ENCODE assay signal across 9 cellular contexts in genomic region chr10:91672021-91672608, GRCh38. TPM values are rescaled to one million over a fixed set of nuclear protein-coding genes. Genes with fewer than 3 reads are reported as not detected.
DNase-seq lines count a peak whose midpoint lies in the region; ATAC-seq, FAIRE-seq and TF ChIP-seq lines count a peak whose summit lies in the region.
"Had no signal": no experiment of that assay in that cellular context is flagged by ENCODE, and none has a peak within 500 bp of the region (broad histone marks: within the 10 kb centered on the region; RNA-seq: fewer than 3 reads in every experiment).

No MANE protein-coding gene starts in this region.

- ATAC-seq in foreskin keratinocyte (peak; percentile 88), HG03469 (IDR thresholded peaks at IDR 0.05; ENCODE audit: unreplicated experiment) (no peak)

- DNase-seq in AG10803 (ENCODE audit: low read depth) (peak; percentile 63), HT1080 (ENCODE audit: low read depth) (peak; percentile 86), SK-N-DZ (ENCODE audit: low spot score) (peak; percentile 88), foreskin keratinocyte (peak; percentile 50 to 82), small intestine (no peak), HPDE6-E6E7 (ENCODE audit: extremely low spot score) (no peak), inferior parietal cortex (ENCODE audit: extremely low spot score) (no peak)
- DNase-seq: aorta had no signal

- H3K4me3 ChIP-seq in AG10803 (ENCODE audit: low read length) (no peak overlapping the region), small intestine (ENCODE audit: low read depth in 1 of 2, low read length in 2 of 2) (no peak overlapping the region)

- H3K27me3 ChIP-seq in foreskin keratinocyte (no peaks in the 10 kb centered on the region), small intestine (ENCODE audit: control insufficient read depth in 2 of 2, insufficient read depth in 2 of 2, low read length in 2 of 2) (no peaks in the 10 kb centered on the region)

- H3K4me1 ChIP-seq in foreskin keratinocyte (peaks cover 7% of the 10 kb centered on the region), small intestine (ENCODE audit: control insufficient read depth in 2 of 2, insufficient read depth in 1 of 2, low read depth in 1 of 2, low read length in 1 of 2) (no peaks in the 10 kb centered on the region)

- H3K36me3 ChIP-seq in small intestine (ENCODE audit: control insufficient read depth in 2 of 2, insufficient read depth in 2 of 2, low read length in 2 of 2): no peaks in the 10 kb centered on the region

- no peaks in the 10 kb centered on the region for H3K9me3 ChIP-seq in small intestine (ENCODE audit: control insufficient read depth, low read depth)

- WGBS in small intestine, 3 donors: 42 to 53% (median 48%) methylated on average over 5 of the region's 5 CpGs

- no peak for FAIRE-seq in small intestine (lab: Jason Lieb, UNC)

- TF ChIP-seq CTCF in AG10803 (conservative IDR thresholded peaks at IDR 0.05; ENCODE audit: low read length): no peak
- TF ChIP-seq CTCF in foreskin keratinocyte (conservative IDR thresholded peaks at IDR 0.05): no peak

- H3K27ac ChIP-seq in foreskin keratinocyte (no peak overlapping the region), small intestine (ENCODE audit: low read depth in 1 of 2, low read length in 1 of 2) (no peak overlapping the region)

RNA-seq across cellular contexts. Expression of gene PPP1R3C, which starts 39.2 kb away (rescaled TPM):
- 2.7 and 3.1 TPM in 2 replicates for total RNA-seq in HT1080 (2014; rRNA removed; shearing (Covaris generic))
- 1.3 and 1.8 TPM in 2 replicates for polyA plus RNA-seq in HT1080 (2015; cell fraction: cytosol; rRNA removed)
- polyA plus RNA-seq in HT1080 (2015; cell fraction: nucleus; rRNA removed): 1.2 and 1.9 TPM in 2 replicates
- polyA plus RNA-seq in SK-N-DZ (2014; cell fraction: cytosol; rRNA removed): 2.0 and 2.1 TPM in 2 replicates
- polyA plus RNA-seq in SK-N-DZ (2014; cell fraction: nucleus; rRNA removed): 0.66 and 1.3 TPM in 2 replicates
- total RNA-seq in foreskin keratinocyte: 0.85 and 2.2 TPM in 2 replicates
- 0.43 and 0.87 TPM in 2 replicates for polyA plus RNA-seq in foreskin keratinocyte
- polyA plus RNA-seq in small intestine: 1 to 10 TPM in 2 of 3 donors, under 1 TPM in 1; 0.89 to 2.4 (median 1.9) TPM

Comparison
In these comparisons a context has a peak if more than half of its experiments do, and no peak if none do; other contexts are left out.
1. DNase-seq: peak in AG10803 (single experiment), HT1080 (single experiment), SK-N-DZ (single experiment) and foreskin keratinocyte (2 of 2); none in small intestine (single experiment), HPDE6-E6E7 (single experiment) and inferior parietal cortex (single experiment).